Comparison of ENCODE assay signal across 25 cellular contexts in the genomic region with DNA sequence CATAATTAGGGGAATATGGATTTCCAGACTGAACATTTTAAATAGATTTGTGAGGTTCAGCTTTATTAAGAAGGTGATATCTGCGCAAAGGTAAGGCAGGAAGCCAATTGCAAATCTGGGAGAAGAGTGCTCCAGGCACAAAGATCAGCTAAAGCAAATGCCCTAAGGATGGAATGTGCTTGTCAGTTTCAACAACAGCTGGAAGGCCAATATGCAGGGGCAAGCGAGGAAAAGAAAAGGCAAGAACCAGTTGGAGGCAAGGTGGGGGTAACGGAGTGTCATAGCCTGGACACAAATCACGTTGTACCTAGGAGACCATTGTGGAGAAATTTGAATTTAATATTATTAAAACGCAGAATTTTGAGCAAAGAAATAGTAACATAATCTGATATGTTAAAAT.
"Had no signal": no experiment of that assay in that cellular context is flagged by ENCODE, and none has a peak within 500 bp of the region (broad histone marks: within the 10 kb centered on the region; RNA-seq: fewer than 3 reads in every experiment).

No MANE protein-coding gene starts in this region.

- H3K36me3 ChIP-seq: gastrocnemius medialis, lower lobe of right lung, neutrophil, prostate gland, right atrium auricular region, tibial artery had no signal

- H3K4me1 Mint-ChIP-seq: natural killer cell; stimulated activated effector memory CD8-positive, alpha-beta T cell treated with anti-CD3 and anti-CD28 coated beads, Interleukin-12 subunit alpha, Interleukin-12 subunit beta, amount 100 ng/mL, for 72 hours had no signal

- H3K79me2 ChIP-seq: parathyroid adenoma had no signal

- ATAC-seq: esophagus mucosa; gastrocnemius medialis; left ventricle myocardium superior; lower lobe of right lung; natural killer cell; sciatic nerve; stimulated activated effector memory CD8-positive, alpha-beta T cell treated with anti-CD3 and anti-CD28 coated beads, Interleukin-12 subunit alpha, Interleukin-12 subunit beta, amount 100 ng/mL, for 72 hours; stimulated activated naive CD8-positive, alpha-beta T cell treated with anti-CD3 and anti-CD28 coated beads, Interleukin-15, Interleukin-2, amounts not matched to agents 100 U/mL and 50 U/mL, for 24 hours had no signal

- DNase-seq: cerebellar nuclear complex; dorsolateral prefrontal cortex; effector CD8-positive, alpha-beta T cell; endodermal cell; foreskin fibroblast; gastrocnemius medialis; head of caudate nucleus; left ventricle myocardium superior; lower lobe of right lung; natural killer cell; stimulated activated CD4-positive, alpha-beta T cell treated with anti-CD3 and anti-CD28 coated beads, Interleukin-2, amount 100 ng/mL, for 24 hours; stimulated activated CD4-positive, alpha-beta T cell treated with anti-CD3 and anti-CD28 coated beads, Interleukin-4, amount 100 ng/mL, for 24 hours; stimulated activated naive CD8-positive, alpha-beta T cell treated with anti-CD3 and anti-CD28 coated beads, Interleukin-15, Interleukin-2, amounts not matched to agents 100 U/mL and 50 U/mL, for 24 hours; substantia nigra; testis; tibial artery had no signal

- H3K4me1 ChIP-seq: gastrocnemius medialis, lower lobe of right lung, parathyroid adenoma, prostate gland, right atrium auricular region, testis, tibial artery had no signal

- H2AFZ ChIP-seq: parathyroid adenoma had no signal

- H3K36me3 Mint-ChIP-seq: stimulated activated effector memory CD8-positive, alpha-beta T cell treated with anti-CD3 and anti-CD28 coated beads, Interleukin-12 subunit alpha, Interleukin-12 subunit beta, amount 100 ng/mL, for 72 hours; type B pancreatic cell had no signal

- H3K9me3 Mint-ChIP-seq: type B pancreatic cell had no signal

- H3K27ac ChIP-seq: dorsolateral prefrontal cortex, epithelial cell of prostate, gastrocnemius medialis, lower lobe of right lung, neutrophil, parathyroid adenoma, prostate gland, right atrium auricular region, testis, tibial artery had no signal

- H3K27me3 ChIP-seq: dorsolateral prefrontal cortex, gastrocnemius medialis, neutrophil, right atrium auricular region, testis, tibial artery had no signal

- H3K27ac Mint-ChIP-seq: endodermal cell; natural killer cell; stimulated activated effector memory CD8-positive, alpha-beta T cell treated with anti-CD3 and anti-CD28 coated beads, Interleukin-12 subunit alpha, Interleukin-12 subunit beta, amount 100 ng/mL, for 72 hours; type B pancreatic cell had no signal

- H3K27me3 Mint-ChIP-seq: type B pancreatic cell had no signal

- H3K4me3 ChIP-seq: dorsolateral prefrontal cortex, gastrocnemius medialis, lower lobe of right lung, prostate gland, right atrium auricular region, testis, tibial artery had no signal

- H3K4me3 Mint-ChIP-seq: endodermal cell; natural killer cell; stimulated activated effector memory CD8-positive, alpha-beta T cell treated with anti-CD3 and anti-CD28 coated beads, Interleukin-12 subunit alpha, Interleukin-12 subunit beta, amount 100 ng/mL, for 72 hours; type B pancreatic cell had no signal
